Comparison of ENCODE assay signal across 20 cellular contexts in the genomic region with DNA sequence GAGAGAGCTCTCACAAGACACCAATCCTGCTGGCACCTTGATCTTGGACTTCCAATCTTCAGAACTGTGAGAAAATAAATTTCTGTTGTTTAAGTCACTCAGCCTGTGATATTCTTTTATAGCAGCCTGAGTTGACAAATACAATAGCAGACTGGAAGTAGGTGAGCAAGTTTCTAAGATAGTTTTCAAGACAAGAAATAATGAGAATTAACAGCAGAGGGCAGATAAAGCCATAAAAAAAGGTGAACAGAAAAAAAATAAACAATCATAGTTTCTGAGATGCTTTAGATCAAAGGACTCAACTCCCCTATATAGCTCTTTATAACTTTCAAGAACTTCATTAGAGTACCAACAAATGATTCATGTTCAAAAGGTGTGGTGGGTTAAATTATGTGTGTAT.
DNase-seq lines count a peak whose midpoint lies in the region; ATAC-seq and TF ChIP-seq lines count a peak whose summit lies in the region.
"Had no signal": no experiment of that assay in that cellular context is flagged by ENCODE, and none has a peak within 500 bp of the region (broad histone marks: within the 10 kb centered on the region; RNA-seq: fewer than 3 reads in every experiment).

No MANE protein-coding gene starts in this region.

- H3K9me2 ChIP-seq in PC-9 (ENCODE audit: insufficient read depth) (no peaks in the 10 kb centered on the region), Karpas-422 (replicated peaks; ENCODE audit: insufficient read depth, low read length) (no peaks in the 10 kb centered on the region)

- H3K4me1 ChIP-seq in PC-9 (replicated peaks; ENCODE audit: insufficient read depth) (no peaks in the 10 kb centered on the region), Karpas-422 (ENCODE audit: low read length) (no peaks in the 10 kb centered on the region)

- peak; percentile 3 for DNase-seq in ACHN
- DNase-seq in HCEC 1CT, result peak; percentile 6
- no peak for DNase-seq in PC-9
- peak; percentile 19 for DNase-seq in fibroblast of mammary gland (ENCODE audit: low read depth)
- DNase-seq in Ammon's horn (ENCODE audit: low spot score), result no peak
- DNase-seq in Karpas-422, result no peak
- DNase-seq in stimulated activated CD8-positive, alpha-beta memory T cell treated with anti-CD3 and anti-CD28 coated beads, Interleukin-4, amount 100 ng/mL, for 48 hours, result no peak
- DNase-seq: 8988T, C1 segment of cervical spinal cord, DMS153, EL, H7, MG63, NCI-H1092, NCI-H146, NCI-H2081, NCI-H82, T-helper 1 cell had no signal

- H3K9ac ChIP-seq in Karpas-422 (ENCODE audit: low read length), result no peak overlapping the region

- H3K9me3 ChIP-seq in PC-9 (ENCODE audit: insufficient read depth, low read depth), result no peaks in the 10 kb centered on the region
- no peaks in the 10 kb centered on the region for H3K9me3 ChIP-seq in Karpas-422 (ENCODE audit: low read length)
- H3K9me3 ChIP-seq: MG63 had no signal

- TF ChIP-seq CTCF in PC-9 (conservative IDR thresholded peaks at IDR 0.05), result peak; percentile 23; the same call in 1 of the 2 replicates
- TF ChIP-seq CTCF in fibroblast of mammary gland (conservative IDR thresholded peaks at IDR 0.05; ENCODE audit: control insufficient read depth, insufficient read depth, low read depth, low read length), result peak; percentile 9

- H2AFZ ChIP-seq in PC-9 (no peak overlapping the region), Karpas-422 (ENCODE audit: low read length) (no peak overlapping the region)

- H3K27me3 ChIP-seq in PC-9 (ENCODE audit: insufficient read depth, low read depth) (no peaks in the 10 kb centered on the region), Karpas-422 (ENCODE audit: low read length) (no peaks in the 10 kb centered on the region)
- H3K27me3 ChIP-seq: MG63 had no signal

- BruUV-seq in PC-9 (replicated peaks; lab: Mats Ljungman, UMichigan), result no TSS peak

- in situ Hi-C loops in ACHN (cut with HindIII; ENCODE audit: low pct_ligation_motif_present, low pct_unique_long_range_greater_than_20kb, low sequenced_read_pairs), result no loop called here

- H3K4me2 ChIP-seq in PC-9 (no peak overlapping the region), Karpas-422 (ENCODE audit: low read depth, low read length, poor library complexity, severe bottlenecking) (no peak overlapping the region)

- no peak overlapping the region for H3K4me3 ChIP-seq in PC-9
- no peak overlapping the region for H3K4me3 ChIP-seq in fibroblast of mammary gland (ENCODE audit: control insufficient read depth, low read depth, low read length)
- no peak overlapping the region for H3K4me3 ChIP-seq in Karpas-422 (ENCODE audit: low read length)
- H3K4me3 ChIP-seq: K562, MG63 had no signal

- no peaks in the 10 kb centered on the region for H3K79me2 ChIP-seq in PC-9 (ENCODE audit: low read depth)
- no peaks in the 10 kb centered on the region for H3K79me2 ChIP-seq in Karpas-422 (ENCODE audit: low read length)

- intact Hi-C loops in PC-9 (cut with micrococcal nuclease; ENCODE audit: unreplicated experiment), result no loop called here

- H3F3A ChIP-seq in PC-9 (ENCODE audit: insufficient read depth, low read depth), result no peaks in the 10 kb centered on the region

- CTCF ChIA-PET in PC-9 (lab: Charles Lee), result no interaction called here

- POLR2A ChIA-PET in PC-9 (lab: Charles Lee; ENCODE audit: unreplicated experiment), result no interaction called here

- no peaks in the 10 kb centered on the region for H3K36me3 ChIP-seq in PC-9 (ENCODE audit: low read depth)
- H3K36me3 ChIP-seq in Karpas-422 (ENCODE audit: insufficient read depth, low read length), result no peaks in the 10 kb centered on the region
- H3K36me3 ChIP-seq: MG63 had no signal

- no peak for ATAC-seq in GM19452 (IDR thresholded peaks at IDR 0.05; ENCODE audit: unreplicated experiment)
- ATAC-seq: K562 had no signal

- no peak overlapping the region for H3K27ac ChIP-seq in PC-9
- no peak overlapping the region for H3K27ac ChIP-seq in Karpas-422 (ENCODE audit: low read length)

- H4K20me1 ChIP-seq in PC-9 (ENCODE audit: insufficient read depth), result no peaks in the 10 kb centered on the region
- H4K20me1 ChIP-seq in Karpas-422 (ENCODE audit: insufficient read depth, low read depth, low read length), result no peaks in the 10 kb centered on the region

Comparison
In these comparisons a context has a peak if more than half of its experiments do, and no peak if none do; other contexts are left out.
1. DNase-seq: peak in ACHN (single experiment), HCEC 1CT (single experiment) and fibroblast of mammary gland (single experiment); none in PC-9 (0 of 2), Ammon's horn (single experiment), Karpas-422 (single experiment) and stimulated activated CD8-positive, alpha-beta memory T cell treated with anti-CD3 and anti-CD28 coated beads, Interleukin-4, amount 100 ng/mL, for 48 hours (single experiment).